Comparison of ENCODE assay signal across 2 cellular contexts in the genomic region with DNA sequence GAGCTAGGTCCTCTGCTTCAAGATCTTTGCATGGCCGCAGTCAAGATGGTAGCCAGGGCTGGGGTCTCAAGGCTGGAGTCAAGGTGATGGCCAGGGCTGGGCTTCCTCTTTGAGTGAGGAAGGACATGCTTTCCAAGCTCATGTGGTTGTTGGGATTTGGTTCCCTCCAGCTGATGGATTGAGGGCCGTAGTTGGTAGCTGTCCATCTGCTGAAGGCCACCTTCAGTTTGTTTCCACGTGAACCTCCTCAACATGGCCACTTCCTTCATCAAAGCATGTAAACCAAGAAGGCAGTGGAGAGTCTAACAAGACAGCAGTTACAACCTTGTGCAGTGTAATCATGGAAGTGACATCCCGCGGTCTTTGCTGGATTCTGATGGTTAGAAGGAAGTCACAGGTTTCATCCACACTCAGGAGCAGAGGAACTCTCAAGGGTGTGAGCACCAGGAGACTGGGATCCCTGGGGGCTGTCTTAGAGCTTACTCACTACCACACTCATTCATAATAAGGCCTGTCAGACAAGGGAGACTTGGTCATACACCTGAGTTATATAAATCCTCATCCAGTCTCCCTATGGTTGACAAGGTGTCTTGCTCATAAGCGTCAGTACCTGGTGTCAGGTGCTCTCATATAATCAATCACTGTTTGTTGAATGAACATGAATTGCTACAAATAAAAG.
A peak's percentile ranks its signal among the peaks of the same experiment; 100 is the strongest.
TF ChIP-seq lines count a peak whose summit lies in the region.

No MANE protein-coding gene starts in this region.

TF ChIP-seq in GM23338, 12 proteins besides CTCF, POLR2A, EP300 and RAD21:
- TF ChIP-seq CREB1 (CRISPR knock-in tag; IDR thresholded peaks at IDR 0.05; ENCODE audit: low read depth) (no peak), ZNF331 (CRISPR knock-in tag; IDR thresholded peaks at IDR 0.05; ENCODE audit: low read depth) (no peak), POLR2AphosphoS5 (IDR thresholded peaks at IDR 0.05; ENCODE audit: low read depth) (no peak), NANOG (IDR thresholded peaks at IDR 0.05; ENCODE audit: borderline replicate concordance) (no peak), EZH2 (IDR thresholded peaks at IDR 0.05; ENCODE audit: low read depth, unreplicated experiment) (no peak), ETS1 (IDR thresholded peaks at IDR 0.05) (no peak)
- TF ChIP-seq, protein P1, sequence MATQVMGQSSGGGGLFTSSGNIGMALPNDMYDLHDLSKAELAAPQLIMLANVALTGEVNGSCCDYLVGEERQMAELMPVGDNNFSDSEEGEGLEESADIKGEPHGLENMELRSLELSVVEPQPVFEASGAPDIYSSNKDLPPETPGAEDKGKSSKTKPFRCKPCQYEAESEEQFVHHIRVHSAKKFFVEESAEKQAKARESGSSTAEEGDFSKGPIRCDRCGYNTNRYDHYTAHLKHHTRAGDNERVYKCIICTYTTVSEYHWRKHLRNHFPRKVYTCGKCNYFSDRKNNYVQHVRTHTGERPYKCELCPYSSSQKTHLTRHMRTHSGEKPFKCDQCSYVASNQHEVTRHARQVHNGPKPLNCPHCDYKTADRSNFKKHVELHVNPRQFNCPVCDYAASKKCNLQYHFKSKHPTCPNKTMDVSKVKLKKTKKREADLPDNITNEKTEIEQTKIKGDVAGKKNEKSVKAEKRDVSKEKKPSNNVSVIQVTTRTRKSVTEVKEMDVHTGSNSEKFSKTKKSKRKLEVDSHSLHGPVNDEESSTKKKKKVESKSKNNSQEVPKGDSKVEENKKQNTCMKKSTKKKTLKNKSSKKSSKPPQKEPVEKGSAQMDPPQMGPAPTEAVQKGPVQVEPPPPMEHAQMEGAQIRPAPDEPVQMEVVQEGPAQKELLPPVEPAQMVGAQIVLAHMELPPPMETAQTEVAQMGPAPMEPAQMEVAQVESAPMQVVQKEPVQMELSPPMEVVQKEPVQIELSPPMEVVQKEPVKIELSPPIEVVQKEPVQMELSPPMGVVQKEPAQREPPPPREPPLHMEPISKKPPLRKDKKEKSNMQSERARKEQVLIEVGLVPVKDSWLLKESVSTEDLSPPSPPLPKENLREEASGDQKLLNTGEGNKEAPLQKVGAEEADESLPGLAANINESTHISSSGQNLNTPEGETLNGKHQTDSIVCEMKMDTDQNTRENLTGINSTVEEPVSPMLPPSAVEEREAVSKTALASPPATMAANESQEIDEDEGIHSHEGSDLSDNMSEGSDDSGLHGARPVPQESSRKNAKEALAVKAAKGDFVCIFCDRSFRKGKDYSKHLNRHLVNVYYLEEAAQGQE (IDR thresholded peaks at IDR 0.05; ENCODE audit: unreplicated experiment) = no peak
- TF ChIP-seq, protein P2, sequence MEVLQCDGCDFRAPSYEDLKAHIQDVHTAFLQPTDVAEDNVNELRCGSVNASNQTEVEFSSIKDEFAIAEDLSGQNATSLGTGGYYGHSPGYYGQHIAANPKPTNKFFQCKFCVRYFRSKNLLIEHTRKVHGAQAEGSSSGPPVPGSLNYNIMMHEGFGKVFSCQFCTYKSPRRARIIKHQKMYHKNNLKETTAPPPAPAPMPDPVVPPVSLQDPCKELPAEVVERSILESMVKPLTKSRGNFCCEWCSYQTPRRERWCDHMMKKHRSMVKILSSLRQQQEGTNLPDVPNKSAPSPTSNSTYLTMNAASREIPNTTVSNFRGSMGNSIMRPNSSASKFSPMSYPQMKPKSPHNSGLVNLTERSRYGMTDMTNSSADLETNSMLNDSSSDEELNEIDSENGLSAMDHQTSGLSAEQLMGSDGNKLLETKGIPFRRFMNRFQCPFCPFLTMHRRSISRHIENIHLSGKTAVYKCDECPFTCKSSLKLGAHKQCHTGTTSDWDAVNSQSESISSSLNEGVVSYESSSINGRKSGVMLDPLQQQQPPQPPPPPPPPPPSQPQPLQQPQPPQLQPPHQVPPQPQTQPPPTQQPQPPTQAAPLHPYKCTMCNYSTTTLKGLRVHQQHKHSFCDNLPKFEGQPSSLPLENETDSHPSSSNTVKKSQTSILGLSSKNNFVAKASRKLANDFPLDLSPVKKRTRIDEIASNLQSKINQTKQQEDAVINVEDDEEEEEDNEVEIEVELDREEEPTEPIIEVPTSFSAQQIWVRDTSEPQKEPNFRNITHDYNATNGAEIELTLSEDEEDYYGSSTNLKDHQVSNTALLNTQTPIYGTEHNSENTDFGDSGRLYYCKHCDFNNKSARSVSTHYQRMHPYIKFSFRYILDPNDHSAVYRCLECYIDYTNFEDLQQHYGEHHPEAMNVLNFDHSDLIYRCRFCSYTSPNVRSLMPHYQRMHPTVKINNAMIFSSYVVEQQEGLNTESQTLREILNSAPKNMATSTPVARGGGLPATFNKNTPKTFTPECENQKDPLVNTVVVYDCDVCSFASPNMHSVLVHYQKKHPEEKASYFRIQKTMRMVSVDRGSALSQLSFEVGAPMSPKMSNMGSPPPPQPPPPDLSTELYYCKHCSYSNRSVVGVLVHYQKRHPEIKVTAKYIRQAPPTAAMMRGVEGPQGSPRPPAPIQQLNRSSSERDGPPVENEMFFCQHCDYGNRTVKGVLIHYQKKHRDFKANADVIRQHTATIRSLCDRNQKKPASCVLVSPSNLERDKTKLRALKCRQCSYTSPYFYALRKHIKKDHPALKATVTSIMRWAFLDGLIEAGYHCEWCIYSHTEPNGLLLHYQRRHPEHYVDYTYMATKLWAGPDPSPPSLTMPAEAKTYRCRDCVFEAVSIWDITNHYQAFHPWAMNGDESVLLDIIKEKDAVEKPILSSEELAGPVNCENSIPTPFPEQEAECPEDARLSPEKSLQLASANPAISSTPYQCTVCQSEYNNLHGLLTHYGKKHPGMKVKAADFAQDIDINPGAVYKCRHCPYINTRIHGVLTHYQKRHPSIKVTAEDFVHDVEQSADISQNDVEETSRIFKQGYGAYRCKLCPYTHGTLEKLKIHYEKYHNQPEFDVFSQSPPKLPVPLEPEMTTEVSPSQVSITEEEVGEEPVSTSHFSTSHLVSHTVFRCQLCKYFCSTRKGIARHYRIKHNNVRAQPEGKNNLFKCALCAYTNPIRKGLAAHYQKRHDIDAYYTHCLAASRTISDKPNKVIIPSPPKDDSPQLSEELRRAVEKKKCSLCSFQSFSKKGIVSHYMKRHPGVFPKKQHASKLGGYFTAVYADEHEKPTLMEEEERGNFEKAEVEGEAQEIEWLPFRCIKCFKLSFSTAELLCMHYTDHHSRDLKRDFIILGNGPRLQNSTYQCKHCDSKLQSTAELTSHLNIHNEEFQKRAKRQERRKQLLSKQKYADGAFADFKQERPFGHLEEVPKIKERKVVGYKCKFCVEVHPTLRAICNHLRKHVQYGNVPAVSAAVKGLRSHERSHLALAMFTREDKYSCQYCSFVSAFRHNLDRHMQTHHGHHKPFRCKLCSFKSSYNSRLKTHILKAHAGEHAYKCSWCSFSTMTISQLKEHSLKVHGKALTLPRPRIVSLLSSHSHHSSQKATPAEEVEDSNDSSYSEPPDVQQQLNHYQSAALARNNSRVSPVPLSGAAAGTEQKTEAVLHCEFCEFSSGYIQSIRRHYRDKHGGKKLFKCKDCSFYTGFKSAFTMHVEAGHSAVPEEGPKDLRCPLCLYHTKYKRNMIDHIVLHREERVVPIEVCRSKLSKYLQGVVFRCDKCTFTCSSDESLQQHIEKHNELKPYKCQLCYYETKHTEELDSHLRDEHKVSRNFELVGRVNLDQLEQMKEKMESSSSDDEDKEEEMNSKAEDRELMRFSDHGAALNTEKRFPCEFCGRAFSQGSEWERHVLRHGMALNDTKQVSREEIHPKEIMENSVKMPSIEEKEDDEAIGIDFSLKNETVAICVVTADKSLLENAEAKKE (CRISPR knock-in tag; IDR thresholded peaks at IDR 0.05) = no peak
TF ChIP-seq in GM23338: peak in this region for 0.

TF ChIP-seq in K562, 482 proteins besides CTCF, POLR2A, EP300 and RAD21:
- TF ChIP-seq OTX1 (CRISPR knock-in tag; IDR thresholded peaks at IDR 0.05) = 0 out of 2 replicates have a peak, but pooled peaks have one; percentile 20
- TF ChIP-seq ZNF407 (IDR thresholded peaks at IDR 0.05; ENCODE audit: low read depth) = no peak
- TF ChIP-seq POLR2AphosphoS2 (IDR thresholded peaks at IDR 0.05; ENCODE audit: low read length) = peak; percentile 78; the same call in 1 of the 2 replicates
